ENCODE assay signal across 17 cellular contexts in genomic region chr11:63765688-63766241, GRCh38. TPM values are rescaled to one million over a fixed set of nuclear protein-coding genes. Genes with fewer than 3 reads are reported as not detected.
A peak's percentile ranks its signal among the peaks of the same experiment; 100 is the strongest.
DNase-seq lines count a peak whose midpoint lies in the region; ATAC-seq and TF ChIP-seq lines count a peak whose summit lies in the region.
"Had no signal": no experiment of that assay in that cellular context is flagged by ENCODE, and none has a peak within 500 bp of the region (broad histone marks: within the 10 kb centered on the region; RNA-seq: fewer than 3 reads in every experiment).

No MANE protein-coding gene starts in this region.

- H3K27ac ChIP-seq in A673 (ENCODE audit: low read depth, low read length, poor library complexity, severe bottlenecking) (peak overlapping the region; percentile 10), neural progenitor cell (no peak overlapping the region)
- no peak overlapping the region for H3K27ac ChIP-seq in CD4-positive, alpha-beta memory T cell (ENCODE audit: low read depth, low read length)
- H3K27ac ChIP-seq: cardiac muscle cell, parathyroid adenoma had no signal

- H3K9me3 ChIP-seq in A673 (ENCODE audit: low read depth, low read length, poor library complexity, severe bottlenecking) (no peaks in the 10 kb centered on the region), T-helper 17 cell (ENCODE audit: control insufficient read depth, low read length, poor library complexity, severe bottlenecking) (no peaks in the 10 kb centered on the region), neural progenitor cell (ENCODE audit: low read depth) (no peaks in the 10 kb centered on the region)
- H3K9me3 ChIP-seq in CD4-positive, alpha-beta memory T cell (ENCODE audit: control insufficient read depth in 1 of 2, low read length in 2 of 2): no peaks in the 10 kb centered on the region

- H3K36me3 Mint-ChIP-seq in T-helper 17 cell (ENCODE audit: low read depth): peaks cover 5% of the 10 kb centered on the region
- peaks cover 4% of the 10 kb centered on the region for H3K36me3 Mint-ChIP-seq in glutamatergic neuron (ENCODE audit: unreplicated experiment)
- H3K36me3 Mint-ChIP-seq in neural progenitor cell: peaks cover 7% of the 10 kb centered on the region
- H3K36me3 Mint-ChIP-seq in CD4-positive, alpha-beta memory T cell: peaks cover 0 to 6% of the 10 kb centered on the region in 2 donors

- peaks cover 92% of the 10 kb centered on the region for H3K79me2 ChIP-seq in neural progenitor cell (ENCODE audit: low read depth)
- H3K79me2 ChIP-seq: parathyroid adenoma had no signal

- H3K9me3 Mint-ChIP-seq in glutamatergic neuron (ENCODE audit: unreplicated experiment) (peaks cover 43% of the 10 kb centered on the region), neural progenitor cell (no peaks in the 10 kb centered on the region)
- H3K9me3 Mint-ChIP-seq in CD4-positive, alpha-beta memory T cell: peaks cover 0 to 2% (median 0%) of the 10 kb centered on the region in 8 donors
- H3K9me3 Mint-ChIP-seq: activated CD4-positive, alpha-beta T cell treated with anti-CD3 and anti-CD28 coated beads, Interleukin-2, amount 10 ng/mL, durations not matched to agents 24 days and 14 days; T-helper 1 cell treated with Interleukin-12 subunit alpha and Interleukin-12 subunit beta and Interleukin-4 antibody, amounts not matched to agents 30 μg/mL and 1 μg/mL, for 36 hours had no signal

- no peak overlapping the region for H3K9ac ChIP-seq in neural progenitor cell
- H3K9ac ChIP-seq: parathyroid adenoma had no signal

- peaks cover 8% of the 10 kb centered on the region for H3K4me1 Mint-ChIP-seq in T-helper 17 cell
- H3K4me1 Mint-ChIP-seq in glutamatergic neuron (ENCODE audit: low read depth, unreplicated experiment): peaks cover 16% of the 10 kb centered on the region
- peaks cover 49% of the 10 kb centered on the region for H3K4me1 Mint-ChIP-seq in neural progenitor cell
- peaks cover 3 to 18% (median 7%) of the 10 kb centered on the region in 4 donors for H3K4me1 Mint-ChIP-seq in CD4-positive, alpha-beta memory T cell

- H3K27me3 Mint-ChIP-seq in T-helper 17 cell: peaks cover 5% of the 10 kb centered on the region
- H3K27me3 Mint-ChIP-seq in glutamatergic neuron (ENCODE audit: unreplicated experiment): peaks cover 45% of the 10 kb centered on the region
- H3K27me3 Mint-ChIP-seq in neural progenitor cell (ENCODE audit: insufficient read depth, low read depth): peaks cover 24% of the 10 kb centered on the region
- peaks cover 0 to 6% of the 10 kb centered on the region in 2 donors for H3K27me3 Mint-ChIP-seq in CD4-positive, alpha-beta memory T cell

- TF ChIP-seq CTCF in A673 (conservative IDR thresholded peaks at IDR 0.05; ENCODE audit: low read depth, low read length) (no peak), glutamatergic neuron (IDR thresholded peaks at IDR 0.05; ENCODE audit: partially characterized antibody, unreplicated experiment) (no peak), neural progenitor cell (IDR thresholded peaks at IDR 0.05) (no peak)

- no TSS peak for BruUV-seq in A673 (replicated peaks; lab: Mats Ljungman, UMichigan)

- H3K27ac Mint-ChIP-seq in T-helper 17 cell (no peak overlapping the region), glutamatergic neuron (ENCODE audit: unreplicated experiment) (peak overlapping the region; percentile 100), neural progenitor cell (no peak overlapping the region)
- H3K27ac Mint-ChIP-seq in CD4-positive, alpha-beta memory T cell: no peak overlapping the region
- H3K27ac Mint-ChIP-seq: activated CD4-positive, alpha-beta T cell treated with anti-CD3 and anti-CD28 coated beads, Interleukin-2, amount 10 ng/mL, durations not matched to agents 24 days and 14 days had no signal

- H3K4me2 ChIP-seq in neural progenitor cell: peak overlapping the region; percentile 84

- H3K4me1 ChIP-seq in A673 (ENCODE audit: insufficient read depth, low read length, poor library complexity, severe bottlenecking): peaks cover 82% of the 10 kb centered on the region
- peaks cover 41% of the 10 kb centered on the region for H3K4me1 ChIP-seq in neural progenitor cell
- peaks cover 13% of the 10 kb centered on the region for H3K4me1 ChIP-seq in CD4-positive, alpha-beta memory T cell (ENCODE audit: insufficient read depth, low read length)
- H3K4me1 ChIP-seq: parathyroid adenoma had no signal

- H3K4me3 ChIP-seq in A673 (ENCODE audit: low read depth, low read length, poor library complexity, severe bottlenecking) (no peak overlapping the region), neural progenitor cell (no peak overlapping the region)
- no peak overlapping the region for H3K4me3 ChIP-seq in CD4-positive, alpha-beta memory T cell (ENCODE audit: low read length in 2 of 2)
- H3K4me3 ChIP-seq: cardiac muscle cell had no signal

- no peak for ATAC-seq in T-helper 17 cell
- no peak for ATAC-seq in HG03457 (IDR thresholded peaks at IDR 0.05; ENCODE audit: unreplicated experiment)

- CTCF ChIA-PET in A673 (lab: Charles Lee): interaction anchor here (0.6 to 1.4 kb wide), 5 partner anchors 27 to 380 kb away, joined by 3 to 12 read pairs (median 3); no protein-coding TSS in a partner anchor
- CTCF ChIA-PET in CD4-positive, alpha-beta memory T cell (lab: Charles Lee; ENCODE audit: partially characterized antibody): interaction anchor here (0.9 to 2.9 kb wide), 2 partner anchors 179 to 180 kb away, joined by 3 to 10 read pairs; no protein-coding TSS in a partner anchor

- no peak for DNase-seq in A673 (ENCODE audit: low spot score)
- no peak for DNase-seq in T-helper 17 cell
- DNase-seq in glutamatergic neuron: peak; percentile 32
- no peak for DNase-seq in neural progenitor cell (ENCODE audit: low spot score)
- no peak for DNase-seq in CD4-positive, alpha-beta memory T cell
- DNase-seq in NCI-H226: no peak
- no peak for DNase-seq in middle frontal gyrus (ENCODE audit: extremely low spot score, low spot score)
- DNase-seq: activated CD4-positive, alpha-beta T cell treated with anti-CD3 and anti-CD28 coated beads, Interleukin-2, amount 10 ng/mL, durations not matched to agents 24 days and 14 days; activated effector memory CD4-positive, alpha-beta T cell treated with anti-CD3 and anti-CD28 coated beads, Interleukin-2, amount 50 U/mL, for 16 hours; NCI-H1417; NCI-H446 treated with DMSO at 0.1 percent for 48 hours; RPMI8226; stimulated activated CD4-positive, alpha-beta T cell treated with anti-CD3 and anti-CD28 coated beads, Interleukin-15, amount 100 ng/mL, for 24 hours had no signal

- H3K36me3 ChIP-seq in A673 (ENCODE audit: insufficient read depth, low read length, poor library complexity, severe bottlenecking): peaks cover 7% of the 10 kb centered on the region
- no peaks in the 10 kb centered on the region for H3K36me3 ChIP-seq in neural progenitor cell
- no peaks in the 10 kb centered on the region for H3K36me3 ChIP-seq in CD4-positive, alpha-beta memory T cell (ENCODE audit: insufficient read depth, low read length)
- H3K36me3 ChIP-seq: cardiac muscle cell had no signal

- H3K27me3 ChIP-seq in A673 (replicated peaks; ENCODE audit: insufficient read depth, low read depth, low read length, poor library complexity) (no peaks in the 10 kb centered on the region), neural progenitor cell (no peaks in the 10 kb centered on the region)
- peaks cover 6% of the 10 kb centered on the region for H3K27me3 ChIP-seq in CD4-positive, alpha-beta memory T cell (ENCODE audit: insufficient read depth, low read length)
- H3K27me3 ChIP-seq: cardiac muscle cell had no signal

- H3K4me3 Mint-ChIP-seq in T-helper 17 cell: peak overlapping the region; percentile 49
- H3K4me3 Mint-ChIP-seq in glutamatergic neuron (ENCODE audit: unreplicated experiment): peak overlapping the region; percentile 99
- no peak overlapping the region for H3K4me3 Mint-ChIP-seq in neural progenitor cell
- H3K4me3 Mint-ChIP-seq in CD4-positive, alpha-beta memory T cell: no peak overlapping the region
- H3K4me3 Mint-ChIP-seq: activated CD4-positive, alpha-beta T cell treated with anti-CD3 and anti-CD28 coated beads, Interleukin-2, amount 10 ng/mL, durations not matched to agents 24 days and 14 days had no signal

- H2AFZ ChIP-seq in neural progenitor cell (replicated peaks): no peak overlapping the region
- H2AFZ ChIP-seq: parathyroid adenoma had no signal

- intact Hi-C loops in A673 (cut with micrococcal nuclease; ENCODE audit: unreplicated experiment): loop anchor here (5.0 to 10.0 kb wide), 3 partner anchors 62 to 219 kb away; partner anchors contain the start of gene OTUB1
- intact Hi-C loops in CD4-positive, alpha-beta memory T cell (cut with micrococcal nuclease): loop anchor here (5.0 kb wide), 1 partner anchor 72 kb away; the partner anchor contains the start of gene MARK2

- peaks cover 70% of the 10 kb centered on the region for H4K20me1 ChIP-seq in neural progenitor cell (ENCODE audit: low read depth)

- POLR2A ChIA-PET in A673 (lab: Charles Lee; ENCODE audit: low non-redundant PET): no interaction called here
- POLR2A ChIA-PET in CD4-positive, alpha-beta memory T cell (lab: Charles Lee; ENCODE audit: partially characterized antibody): interaction anchor here (0.7 kb wide), 1 partner anchor 19 kb away, joined by 3 read pairs; no protein-coding TSS in a partner anchor

- H3F3A ChIP-seq in neural progenitor cell (ENCODE audit: low read depth): peaks cover 83% of the 10 kb centered on the region

RNA-seq across cellular contexts. Expression of gene ZFTA, which starts 2.8 kb away (rescaled TPM):
- total RNA-seq in A673 (2021) (32.4 and 36.1 TPM in 2 replicates), T-helper 17 cell (1 to 10 TPM; 1.1 to 1.9 TPM), glutamatergic neuron (ENCODE audit: unreplicated experiment) (216 TPM), neural progenitor cell (ENCODE audit: low replicate concordance) (22.5 and 42.6 TPM in 2 replicates)
- 1 to 10 TPM; 1.4 to 1.7 TPM for total RNA-seq in CD4-positive, alpha-beta memory T cell
- polyA plus RNA-seq in CD4-positive, alpha-beta memory T cell: under 1 TPM in 1 of 2 donors, not detected in 1; 0.06 TPM

RNA-seq across cellular contexts. Expression of gene SPINDOC, which starts 47.5 kb away (rescaled TPM):
- total RNA-seq in A673 (2021) (91.1 and 94.5 TPM in 2 replicates), T-helper 17 cell (1 to 10 TPM; 8.5 to 9.4 TPM), glutamatergic neuron (ENCODE audit: unreplicated experiment) (83.7 TPM), neural progenitor cell (ENCODE audit: low replicate concordance) (27.2 and 80.0 TPM in 2 replicates)
- total RNA-seq in CD4-positive, alpha-beta memory T cell: 10 to 100 TPM; 12.0 to 14.8 TPM
- under 1 TPM; 0.63 to 0.95 TPM for polyA plus RNA-seq in CD4-positive, alpha-beta memory T cell

Comparison
In these comparisons a context has a peak if more than half of its experiments do, and no peak if none do; other contexts are left out.
1. H3K4me3 Mint-ChIP-seq: peak in T-helper 17 cell (single experiment) and glutamatergic neuron (single experiment); none in neural progenitor cell (single experiment) and CD4-positive, alpha-beta memory T cell (0 of 8).